ENCODE assay signal across 8 cellular contexts in genomic region chr5:70900533-70901271, GRCh38. TPM values are rescaled to one million over a fixed set of nuclear protein-coding genes. Genes with fewer than 3 reads are reported as not detected.
A peak's percentile ranks its signal among the peaks of the same experiment; 100 is the strongest.
DNase-seq lines count a peak whose midpoint lies in the region; ATAC-seq and TF ChIP-seq lines count a peak whose summit lies in the region.
"Not testable (repeated sequence)": the region's sequence is repeated elsewhere in the genome, so short reads cannot be mapped to it uniquely, and the experiment has no call there.

Gene SERF1A (plus strand): TSS chr5:70900669. CDS start chr5:70900870, 201 bp downstream.

- DNase-seq in activated CD4-positive, alpha-beta T cell treated with anti-CD3 and anti-CD28 coated beads for 36 hours; natural killer cell; upper lobe of right lung: not testable (repeated sequence)

- not testable (repeated sequence) for H3K4me3 Mint-ChIP-seq in activated CD4-positive, alpha-beta T cell treated with anti-CD3 and anti-CD28 coated beads for 36 hours; natural killer cell

- not testable (repeated sequence) for H3K9me3 ChIP-seq in gastroesophageal sphincter, upper lobe of right lung

- POLR2A ChIA-PET in activated CD4-positive, alpha-beta T cell treated with anti-CD3 and anti-CD28 coated beads for 36 hours (lab: Charles Lee): not testable (repeated sequence)

- intact Hi-C loops in activated CD4-positive, alpha-beta T cell treated with anti-CD3 and anti-CD28 coated beads for 36 hours (cut with DNase I, micrococcal nuclease); natural killer cell (cut with micrococcal nuclease); upper lobe of right lung (cut with DNase I): not testable (repeated sequence)

- not testable (repeated sequence) for H3K4me1 ChIP-seq in gastroesophageal sphincter, upper lobe of right lung

- H3K4me1 Mint-ChIP-seq in activated CD4-positive, alpha-beta T cell treated with anti-CD3 and anti-CD28 coated beads for 36 hours; natural killer cell: not testable (repeated sequence)

- not testable (repeated sequence) for H3K36me3 Mint-ChIP-seq in activated CD4-positive, alpha-beta T cell treated with anti-CD3 and anti-CD28 coated beads for 36 hours (ENCODE audit: low read depth); natural killer cell

- CTCF ChIA-PET in activated CD4-positive, alpha-beta T cell treated with anti-CD3 and anti-CD28 coated beads for 36 hours (lab: Charles Lee): not testable (repeated sequence)

- ATAC-seq in GM18861 (IDR thresholded peaks at IDR 0.05; ENCODE audit: unreplicated experiment): peak; percentile 72
- ATAC-seq in GM21447 (IDR thresholded peaks at IDR 0.05; ENCODE audit: unreplicated experiment): peak; percentile 87
- peak; percentile 95 for ATAC-seq in HG02852 (IDR thresholded peaks at IDR 0.05; ENCODE audit: unreplicated experiment)
- peak; percentile 80 for ATAC-seq in HG03378 (IDR thresholded peaks at IDR 0.05; ENCODE audit: unreplicated experiment)
- ATAC-seq in activated CD4-positive, alpha-beta T cell treated with anti-CD3 and anti-CD28 coated beads for 36 hours: peak; percentile 96
- peak; percentile 96 for ATAC-seq in gastroesophageal sphincter
- ATAC-seq in natural killer cell: peak; percentile 90 to 95 (median 93)
- peak; percentile 99 for ATAC-seq in upper lobe of right lung

- not testable (repeated sequence) for H3K9me3 Mint-ChIP-seq in activated CD4-positive, alpha-beta T cell treated with anti-CD3 and anti-CD28 coated beads for 36 hours (ENCODE audit: low read depth); natural killer cell

- not testable (repeated sequence) for H3K36me3 ChIP-seq in gastroesophageal sphincter, upper lobe of right lung

- H3K27me3 Mint-ChIP-seq in activated CD4-positive, alpha-beta T cell treated with anti-CD3 and anti-CD28 coated beads for 36 hours; natural killer cell (ENCODE audit: low read depth in 2 of 2): not testable (repeated sequence)

- not testable (repeated sequence) for H3K4me3 ChIP-seq in gastroesophageal sphincter, upper lobe of right lung

- TF ChIP-seq CTCF in gastroesophageal sphincter (IDR thresholded peaks at IDR 0.05); natural killer cell (IDR thresholded peaks at IDR 0.05); upper lobe of right lung (IDR thresholded peaks at IDR 0.05): not testable (repeated sequence)

- not testable (repeated sequence) for H3K27ac Mint-ChIP-seq in activated CD4-positive, alpha-beta T cell treated with anti-CD3 and anti-CD28 coated beads for 36 hours; natural killer cell

- not testable (repeated sequence) for TF ChIP-seq POLR2A in gastroesophageal sphincter (IDR thresholded peaks at IDR 0.05)

- not testable (repeated sequence) for H3K27me3 ChIP-seq in gastroesophageal sphincter, upper lobe of right lung

- WGBS in gastroesophageal sphincter (ENCODE audit: low coverage in 1 of 2), 2 donors: no CpG with 5 or more reads among the region's 66 CpGs

- H3K27ac ChIP-seq in gastroesophageal sphincter, upper lobe of right lung: not testable (repeated sequence)

- not testable (repeated sequence) for TF ChIP-seq EP300 in gastroesophageal sphincter (IDR thresholded peaks at IDR 0.05)

RNA-seq across cellular contexts. Expression of gene SERF1A, which starts in this region (rescaled TPM):
- 1 to 10 TPM; 1.1 to 4.3 TPM for total RNA-seq in activated CD4-positive, alpha-beta T cell treated with anti-CD3 and anti-CD28 coated beads for 36 hours
- total RNA-seq in gastroesophageal sphincter: 10 to 100 TPM in 2 of 4 donors, 1 to 10 TPM in 2; 2.7 to 21.5 (median 10.2) TPM
- total RNA-seq in natural killer cell: 10 to 100 TPM; 11.8 to 18.2 (median 13.2) TPM
- 8.9 TPM for total RNA-seq in upper lobe of right lung
